Comparison of ENCODE assay signal across 13 cellular contexts in genomic region chr3:9781978-9782575, GRCh38. TPM values are rescaled to one million over a fixed set of nuclear protein-coding genes. Genes with fewer than 3 reads are reported as not detected.
DNase-seq lines count a peak whose midpoint lies in the region; ATAC-seq and TF ChIP-seq lines count a peak whose summit lies in the region.
"Had no signal": no experiment of that assay in that cellular context is flagged by ENCODE, and none has a peak within 500 bp of the region (broad histone marks: within the 10 kb centered on the region; RNA-seq: fewer than 3 reads in every experiment).

No MANE protein-coding gene starts in this region.

- no peaks in the 10 kb centered on the region for H3K9me3 Mint-ChIP-seq in activated CD8-positive, alpha-beta memory T cell treated with anti-CD3 and anti-CD28 coated beads, Interleukin-2, amount 10 ng/mL, durations not matched to agents 7 days and 5 days (ENCODE audit: low read depth)
- H3K9me3 Mint-ChIP-seq in central memory CD8-positive, alpha-beta T cell = no peaks in the 10 kb centered on the region

- H3K27ac Mint-ChIP-seq in activated CD8-positive, alpha-beta memory T cell treated with anti-CD3 and anti-CD28 coated beads, Interleukin-2, amount 10 ng/mL, durations not matched to agents 7 days and 5 days = peak overlapping the region; percentile 66
- H3K27ac Mint-ChIP-seq in central memory CD8-positive, alpha-beta T cell (ENCODE audit: low read depth) = peak overlapping the region; percentile 18
- H3K27ac Mint-ChIP-seq: progenitor cell of endocrine pancreas had no signal

- H3K27me3 ChIP-seq in spleen (replicated peaks in 1 of 7) = no peaks in the 10 kb centered on the region
- H3K27me3 ChIP-seq: ascending aorta had no signal

- no peak for TF ChIP-seq POLR2A in spleen (IDR thresholded peaks at IDR 0.05)

- H3K4me1 Mint-ChIP-seq in activated CD8-positive, alpha-beta memory T cell treated with anti-CD3 and anti-CD28 coated beads, Interleukin-2, amount 10 ng/mL, durations not matched to agents 7 days and 5 days = peaks cover 61% of the 10 kb centered on the region
- H3K4me1 Mint-ChIP-seq in central memory CD8-positive, alpha-beta T cell = peaks cover 58% of the 10 kb centered on the region

- TF ChIP-seq CTCF in spleen (IDR thresholded peaks at IDR 0.05 in 8 of 11, conservative IDR thresholded peaks at IDR 0.05 in 3 of 11) = no peak

- intact Hi-C loops in spleen (cut with DNase I; ENCODE audit: low total_unique reads) = no loop called here

- 50 to 61% (median 57%) methylated on average over 3 of the region's 3 CpGs for WGBS in spleen, 5 donors

- no peaks in the 10 kb centered on the region for H3K27me3 Mint-ChIP-seq in activated CD8-positive, alpha-beta memory T cell treated with anti-CD3 and anti-CD28 coated beads, Interleukin-2, amount 10 ng/mL, durations not matched to agents 7 days and 5 days
- no peaks in the 10 kb centered on the region for H3K27me3 Mint-ChIP-seq in central memory CD8-positive, alpha-beta T cell
- H3K27me3 Mint-ChIP-seq: progenitor cell of endocrine pancreas had no signal

- peaks cover 0 to 79% (median 54%) of the 10 kb centered on the region in 6 donors for H3K36me3 ChIP-seq in spleen

- H3K4me3 Mint-ChIP-seq in activated CD8-positive, alpha-beta memory T cell treated with anti-CD3 and anti-CD28 coated beads, Interleukin-2, amount 10 ng/mL, durations not matched to agents 7 days and 5 days = no peak overlapping the region
- H3K4me3 Mint-ChIP-seq in central memory CD8-positive, alpha-beta T cell = no peak overlapping the region

- no peak overlapping the region for H3K4me3 ChIP-seq in spleen
- H3K4me3 ChIP-seq: ascending aorta had no signal

- no peaks in the 10 kb centered on the region for H3K9me3 ChIP-seq in spleen
- H3K9me3 ChIP-seq: ascending aorta had no signal

- H3K36me3 Mint-ChIP-seq in activated CD8-positive, alpha-beta memory T cell treated with anti-CD3 and anti-CD28 coated beads, Interleukin-2, amount 10 ng/mL, durations not matched to agents 7 days and 5 days = peaks cover 43% of the 10 kb centered on the region
- H3K36me3 Mint-ChIP-seq in central memory CD8-positive, alpha-beta T cell (ENCODE audit: insufficient read depth) = peaks cover 35% of the 10 kb centered on the region

- peaks cover 26 to 65% (median 47%) of the 10 kb centered on the region in 6 donors for H3K4me1 ChIP-seq in spleen
- H3K4me1 ChIP-seq: ascending aorta had no signal

- no peak for ATAC-seq in activated CD8-positive, alpha-beta memory T cell treated with anti-CD3 and anti-CD28 coated beads, Interleukin-2, amount 10 ng/mL, durations not matched to agents 7 days and 5 days
- no peak for ATAC-seq in central memory CD8-positive, alpha-beta T cell (replicated peaks; ENCODE audit: extremely low read depth, poor library complexity, severe bottlenecking)
- ATAC-seq in GM21360 (IDR thresholded peaks at IDR 0.05; ENCODE audit: unreplicated experiment) = no peak

- no peak for DNase-seq in activated CD8-positive, alpha-beta memory T cell treated with anti-CD3 and anti-CD28 coated beads, Interleukin-2, amount 10 ng/mL, durations not matched to agents 7 days and 5 days
- DNase-seq in activated CD8-positive, alpha-beta memory T cell treated with anti-CD3 and anti-CD28 coated beads for 24 hours = no peak
- peak; percentile 85 for DNase-seq in NCI-H2171 treated with DMSO at 0.1 percent for 48 hours (lab: John Stamatoyannopoulos, UW)
- no peak for DNase-seq in central memory CD8-positive, alpha-beta T cell (ENCODE audit: low spot score in 2 of 2)
- DNase-seq in spleen = peak; percentile 4
- DNase-seq in activated effector memory CD4-positive, alpha-beta T cell treated with anti-CD3 and anti-CD28 coated beads, Interleukin-2, amount 50 U/mL, for 16 hours = no peak
- DNase-seq in stimulated activated CD8-positive, alpha-beta memory T cell treated with anti-CD3 and anti-CD28 coated beads, Interleukin-4, amount 100 ng/mL, for 48 hours = no peak
- DNase-seq: activated CD8-positive, alpha-beta memory T cell treated with anti-CD3 and anti-CD28 coated beads, Interleukin-2, amount 50 U/mL, for 4 hours; foreskin fibroblast; NCI-H1092 had no signal

- CTCF ChIA-PET in activated CD8-positive, alpha-beta memory T cell treated with anti-CD3 and anti-CD28 coated beads, Interleukin-2, amount 10 ng/mL, durations not matched to agents 7 days and 5 days (lab: Charles Lee) = interaction anchor here (1.1 to 1.9 kb wide), 4 partner anchors 9 to 151 kb away, joined by 3 to 10 read pairs (median 6); partner anchors contain the start of genes ARPC4 and TADA3

- H3K27ac ChIP-seq in spleen = peak overlapping the region in 6 of 8 donors; percentile 2 to 84 (median 70)
- H3K27ac ChIP-seq: ascending aorta had no signal

RNA-seq across cellular contexts. Expression of gene TADA3, which starts 10.2 kb away (rescaled TPM):
- 10 to 100 TPM; 89.8 to 90.6 TPM for total RNA-seq in activated CD8-positive, alpha-beta memory T cell treated with anti-CD3 and anti-CD28 coated beads, Interleukin-2, amount 10 ng/mL, durations not matched to agents 7 days and 5 days
- total RNA-seq in spleen = 10 to 100 TPM; 38.6 to 73.7 (median 51.4) TPM
- 10 to 100 TPM; 33.6 to 48.3 (median 41.5) TPM for polyA plus RNA-seq in spleen

RNA-seq across cellular contexts. Expression of gene ARPC4, which starts 10.8 kb away (rescaled TPM):
- total RNA-seq in activated CD8-positive, alpha-beta memory T cell treated with anti-CD3 and anti-CD28 coated beads, Interleukin-2, amount 10 ng/mL, durations not matched to agents 7 days and 5 days = 100 to 1,000 TPM; 274 to 300 TPM
- total RNA-seq in spleen = 100 to 1,000 TPM; 156 to 238 (median 199) TPM
- polyA plus RNA-seq in spleen = 100 to 1,000 TPM in 2 of 3 donors, 10 to 100 TPM in 1; 98.9 to 144 (median 125) TPM

RNA-seq across cellular contexts. Expression of gene CAMK1, which starts 12.3 kb away (rescaled TPM):
- total RNA-seq in activated CD8-positive, alpha-beta memory T cell treated with anti-CD3 and anti-CD28 coated beads, Interleukin-2, amount 10 ng/mL, durations not matched to agents 7 days and 5 days = 10 to 100 TPM; 31.7 to 57.7 TPM
- total RNA-seq in spleen = 10 to 100 TPM; 10.1 to 30.5 (median 22.6) TPM
- 10 to 100 TPM; 14.5 to 29.8 (median 28.2) TPM for polyA plus RNA-seq in spleen

RNA-seq across cellular contexts. Expression of gene TTLL3, which starts 28.0 kb away (rescaled TPM):
- 10 to 100 TPM; 40.4 to 77.5 TPM for total RNA-seq in activated CD8-positive, alpha-beta memory T cell treated with anti-CD3 and anti-CD28 coated beads, Interleukin-2, amount 10 ng/mL, durations not matched to agents 7 days and 5 days
- total RNA-seq in spleen = 100 to 1,000 TPM in 2 of 7 donors, 10 to 100 TPM in 5; 59.5 to 143 (median 78.9) TPM
- polyA plus RNA-seq in spleen = 10 to 100 TPM; 24.8 to 58.1 (median 47.3) TPM

RNA-seq across cellular contexts. Expression of gene OGG1, which starts 32.3 kb away (rescaled TPM):
- 10 to 100 TPM; 32.1 to 34.5 TPM for total RNA-seq in activated CD8-positive, alpha-beta memory T cell treated with anti-CD3 and anti-CD28 coated beads, Interleukin-2, amount 10 ng/mL, durations not matched to agents 7 days and 5 days
- 10 to 100 TPM; 22.0 to 34.5 (median 28.1) TPM for total RNA-seq in spleen
- 10 to 100 TPM in 2 of 3 donors, 1 to 10 TPM in 1; 9.3 to 16.7 (median 15.9) TPM for polyA plus RNA-seq in spleen

Comparison
In these comparisons a context has a peak if more than half of its experiments do, and no peak if none do; other contexts are left out.
1. DNase-seq: peak in NCI-H2171 treated with DMSO at 0.1 percent for 48 hours (single experiment) and spleen (single experiment); none in activated CD8-positive, alpha-beta memory T cell treated with anti-CD3 and anti-CD28 coated beads, Interleukin-2, amount 10 ng/mL, durations not matched to agents 7 days and 5 days (single experiment), activated CD8-positive, alpha-beta memory T cell treated with anti-CD3 and anti-CD28 coated beads for 24 hours (single experiment), central memory CD8-positive, alpha-beta T cell (0 of 2), activated effector memory CD4-positive, alpha-beta T cell treated with anti-CD3 and anti-CD28 coated beads, Interleukin-2, amount 50 U/mL, for 16 hours (single experiment) and stimulated activated CD8-positive, alpha-beta memory T cell treated with anti-CD3 and anti-CD28 coated beads, Interleukin-4, amount 100 ng/mL, for 48 hours (single experiment).